In the genomic region with DNA sequence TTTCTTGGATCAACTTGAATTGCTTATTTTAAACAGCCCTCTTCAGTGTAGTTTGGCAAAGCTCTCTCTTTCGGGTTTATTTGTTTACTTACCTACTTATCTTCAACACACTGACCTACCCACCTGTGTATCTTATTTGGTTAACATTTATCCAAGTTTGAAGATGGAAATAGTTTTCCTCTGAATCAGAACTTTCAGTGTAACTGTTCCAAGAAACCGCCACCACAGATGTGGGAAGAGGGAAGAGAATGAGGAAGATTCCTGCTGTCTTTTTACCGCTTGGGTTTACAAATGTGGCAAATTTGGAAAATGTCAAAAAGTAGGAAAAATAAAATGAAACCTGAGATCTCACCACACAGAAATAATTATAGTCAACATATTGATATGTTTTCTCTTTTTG, we compare ENCODE assay signal across 14 cellular contexts.
A peak's percentile ranks its signal among the peaks of the same experiment; 100 is the strongest.
DNase-seq lines count a peak whose midpoint lies in the region; ATAC-seq and TF ChIP-seq lines count a peak whose summit lies in the region.
"Had no signal": no experiment of that assay in that cellular context is flagged by ENCODE, and none has a peak within 500 bp of the region (broad histone marks: within the 10 kb centered on the region; RNA-seq: fewer than 3 reads in every experiment).

No MANE protein-coding gene starts in this region.

- no peak overlapping the region for H3K4me3 ChIP-seq in upper lobe of right lung
- H3K4me3 ChIP-seq: skin epidermis had no signal

- H3K27me3 ChIP-seq in upper lobe of right lung: no peaks in the 10 kb centered on the region

- TF ChIP-seq CTCF in upper lobe of right lung (IDR thresholded peaks at IDR 0.05): no peak

- H3K36me3 ChIP-seq in upper lobe of right lung: no peaks in the 10 kb centered on the region

- no peaks in the 10 kb centered on the region for H3K9me3 ChIP-seq in upper lobe of right lung

- H3K4me1 ChIP-seq in upper lobe of right lung: peaks cover 15% of the 10 kb centered on the region

- DNase-seq in NCI-H510A treated with DMSO at 0.1 percent for 48 hours (lab: John Stamatoyannopoulos, UW) (peak; percentile 44), NCI-H510A (lab: John Stamatoyannopoulos, UW) (no peak), SW480 (ENCODE audit: low spot score) (peak; percentile 56), glomerular visceral epithelial cell (ENCODE audit: extremely low spot score) (peak; percentile 60), upper lobe of right lung (no peak), OCI-M1 (lab: John Stamatoyannopoulos, UW) (no peak), head of caudate nucleus (no peak), NCI-H526 treated with DMSO at 0.1 percent for 48 hours (lab: John Stamatoyannopoulos, UW) (no peak)
- DNase-seq: activated CD8-positive, alpha-beta T cell treated with anti-CD3 and anti-CD28 coated beads for 36 hours; activated gamma-delta T cell treated with Interleukin-2 at 50 U/mL for 16 hours; DMS 273 treated with DMSO at 0.1 percent for 48 hours; KBM-7; NCI-H2081 treated with DMSO at 0.1 percent for 48 hours had no signal

- no peak overlapping the region for H3K27ac ChIP-seq in upper lobe of right lung
- H3K27ac ChIP-seq: skin epidermis had no signal

- peak; percentile 71 for ATAC-seq in upper lobe of right lung
- ATAC-seq: activated CD8-positive, alpha-beta T cell treated with anti-CD3 and anti-CD28 coated beads for 36 hours had no signal

- intact Hi-C loops in upper lobe of right lung (cut with DNase I) (no loop called here), head of caudate nucleus (cut with DNase I) (no loop called here)

Comparison
In these comparisons a context has a peak if more than half of its experiments do, and no peak if none do; other contexts are left out.
1. DNase-seq: peak in NCI-H510A treated with DMSO at 0.1 percent for 48 hours (single experiment), SW480 (single experiment) and glomerular visceral epithelial cell (single experiment); none in NCI-H510A (single experiment), upper lobe of right lung (single experiment), OCI-M1 (single experiment), head of caudate nucleus (0 of 42) and NCI-H526 treated with DMSO at 0.1 percent for 48 hours (single experiment).